8 cellular contexts compared by ENCODE assay signal in the genomic region with DNA sequence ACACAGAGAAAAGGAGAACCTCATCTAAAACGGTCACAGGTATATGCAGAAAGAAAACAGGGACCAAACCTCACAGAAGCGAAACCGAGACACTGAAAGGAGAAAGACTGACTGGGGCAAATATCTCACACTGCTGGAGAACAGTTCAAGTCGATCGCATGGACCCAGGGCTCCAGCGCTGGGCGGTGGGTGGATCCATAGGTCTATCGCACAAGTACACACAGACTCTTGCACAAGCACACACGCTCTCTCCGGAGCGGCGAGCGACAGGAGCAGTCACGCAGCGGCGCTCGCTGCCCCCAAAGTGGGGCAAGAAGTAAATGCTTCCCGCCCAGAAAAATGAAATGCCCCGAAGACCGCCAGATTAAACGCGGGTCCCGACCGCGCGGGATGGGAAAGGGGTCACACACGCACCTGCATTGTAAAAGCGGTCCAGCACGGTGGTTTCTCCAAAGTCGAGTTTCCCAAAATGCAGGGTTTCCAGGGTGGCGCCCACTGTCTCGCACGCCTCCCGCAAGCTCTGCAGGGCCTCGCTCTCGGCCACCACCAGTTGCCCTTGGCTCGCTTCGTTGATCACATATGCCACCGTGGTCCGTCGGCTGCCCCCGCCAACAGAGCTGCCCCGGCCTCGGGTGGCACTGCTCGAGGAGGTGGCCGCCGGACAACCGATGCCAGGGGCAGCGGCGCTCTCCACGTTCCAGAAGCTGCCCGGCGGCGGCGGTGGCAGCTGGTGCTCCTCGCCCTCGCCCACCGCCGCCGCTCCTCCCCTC. TPM values are rescaled to one million over a fixed set of nuclear protein-coding genes. Genes with fewer than 3 reads are reported as not detected.
DNase-seq lines count a peak whose midpoint lies in the region; ATAC-seq and TF ChIP-seq lines count a peak whose summit lies in the region.

No MANE protein-coding gene starts in this region.

- CTCF ChIA-PET in Caco-2 (lab: Charles Lee): interaction anchor here (0.6 to 2.3 kb wide), 22 partner anchors 11 to 241 kb away, joined by 3 to 188 read pairs (median 4); partner anchors contain the start of genes MAP7, PEX7 and SLC35D3

- ATAC-seq in GM19395 (IDR thresholded peaks at IDR 0.05; ENCODE audit: unreplicated experiment): peak; percentile 40
- peak; percentile 24 for ATAC-seq in HG03520 (IDR thresholded peaks at IDR 0.05; ENCODE audit: unreplicated experiment)

- H3K4me2 ChIP-seq in osteoblast (ENCODE audit: insufficient read depth, low read length): peak overlapping the region; percentile 79

- H2AFZ ChIP-seq in osteoblast (ENCODE audit: low read length): peak overlapping the region; percentile 89

- no peak for TF ChIP-seq CTCF in Caco-2 (IDR thresholded peaks at IDR 0.05; ENCODE audit: insufficient read depth in 1 of 2, low read depth in 1 of 2, low read length in 1 of 2, severe bottlenecking in 1 of 2, unreplicated experiment in 1 of 2)
- TF ChIP-seq CTCF in osteoblast (IDR thresholded peaks at IDR 0.05; ENCODE audit: extremely low read depth, low read depth, low read length): no peak

- H3K27ac ChIP-seq in osteoblast (ENCODE audit: low read depth, low read length): peak overlapping the region; percentile 73

- no peaks in the 10 kb centered on the region for H3K4me1 Mint-ChIP-seq in Caco-2 (ENCODE audit: low read depth, unreplicated experiment)

- peak overlapping the region; percentile 99 for H3K4me3 Mint-ChIP-seq in Caco-2 (ENCODE audit: unreplicated experiment)

- H3K27me3 Mint-ChIP-seq in Caco-2 (ENCODE audit: insufficient read depth, unreplicated experiment): no peaks in the 10 kb centered on the region

- H3K4me3 ChIP-seq in Caco-2 (ENCODE audit: low read depth, low read length) (peak overlapping the region; percentile 60), osteoblast (ENCODE audit: insufficient read depth, low read length) (peak overlapping the region; percentile 98)

- peak; percentile 47 to 49 for DNase-seq in Caco-2
- DNase-seq in RPMI7951 (ENCODE audit: low read depth): peak; percentile 26
- DNase-seq in activated naive CD4-positive, alpha-beta T cell (lab: John Stamatoyannopoulos, UW): peak in 3 of 4 experiments; percentile 16 to 29 (median 24)
- peak; percentile 63 for DNase-seq in glomerular visceral epithelial cell (ENCODE audit: extremely low spot score)
- DNase-seq in osteoblast (ENCODE audit: insufficient read length, low spot score, missing footprints): peak; percentile 58
- peak; percentile 74 for DNase-seq in ureter (ENCODE audit: low spot score)

- H3K4me1 ChIP-seq in Caco-2: no peaks in the 10 kb centered on the region
- H3K4me1 ChIP-seq in osteoblast (ENCODE audit: insufficient read depth, low read length): peaks cover 27% of the 10 kb centered on the region

- H3K27ac Mint-ChIP-seq in Caco-2 (ENCODE audit: unreplicated experiment): no peak overlapping the region

- no peaks in the 10 kb centered on the region for H3K9me3 ChIP-seq in Caco-2
- H3K9me3 ChIP-seq in osteoblast (ENCODE audit: low read depth, low read length): no peaks in the 10 kb centered on the region

- no peaks in the 10 kb centered on the region for H3K9me3 Mint-ChIP-seq in Caco-2 (ENCODE audit: unreplicated experiment)

- H3K27me3 ChIP-seq in Caco-2 (replicated peaks; ENCODE audit: control insufficient read depth, insufficient read depth, low read length) (no peaks in the 10 kb centered on the region), osteoblast (ENCODE audit: insufficient read depth, low read length) (no peaks in the 10 kb centered on the region)

- no peaks in the 10 kb centered on the region for H3K36me3 Mint-ChIP-seq in Caco-2 (ENCODE audit: insufficient read depth, unreplicated experiment)

- intact Hi-C loops in Caco-2 (cut with micrococcal nuclease; ENCODE audit: unreplicated experiment): loop anchor here (1.0 to 5.0 kb wide), 3 partner anchors 134 to 241 kb away; partner anchors contain the start of gene MAP7

- POLR2A ChIA-PET in Caco-2 (lab: Charles Lee): interaction anchor here (0.6 to 1.4 kb wide), 2 partner anchors 147 to 151 kb away, joined by 3 to 8 read pairs; no protein-coding TSS in a partner anchor

- no TSS peak for BruUV-seq in Caco-2 (replicated peaks; lab: Mats Ljungman, UMichigan)

- H3K36me3 ChIP-seq in Caco-2 (ENCODE audit: control insufficient read depth, insufficient read depth, low read length): no peaks in the 10 kb centered on the region
- H3K36me3 ChIP-seq in osteoblast (ENCODE audit: insufficient read depth, low read length): no peaks in the 10 kb centered on the region

- H3K79me2 ChIP-seq in osteoblast (ENCODE audit: insufficient read depth, low read length): peaks cover 52% of the 10 kb centered on the region

- H4K20me1 ChIP-seq in osteoblast (ENCODE audit: insufficient read depth, low read length): no peaks in the 10 kb centered on the region

RNA-seq across cellular contexts. Expression of gene MAP3K5, which starts 0.8 kb away (rescaled TPM):
- total RNA-seq in Caco-2 (2022): 2.1 and 2.3 TPM in 2 replicates
- 6.2 and 6.3 TPM in 2 replicates for total RNA-seq in RPMI7951 (2014; rRNA removed; shearing (Covaris generic))
- 7.4 and 8.3 TPM in 2 replicates for total RNA-seq in osteoblast
- 54.6 TPM for total RNA-seq in ureter

RNA-seq across cellular contexts. Expression of gene PEX7, which starts 30.9 kb away (rescaled TPM):
- total RNA-seq in Caco-2 (2022): 6.1 and 6.4 TPM in 2 replicates
- 9.7 and 17.1 TPM in 2 replicates for total RNA-seq in RPMI7951 (2014; rRNA removed; shearing (Covaris generic))
- 5.4 and 9.1 TPM in 2 replicates for total RNA-seq in osteoblast
- total RNA-seq in ureter: 10.7 TPM

Comparison
In these comparisons a context has a peak if more than half of its experiments do, and no peak if none do; other contexts are left out.
1. Peak in every context shown above with its lines: DNase-seq, ATAC-seq, H3K4me3 ChIP-seq and H3K27ac ChIP-seq.
2. DNase-seq: peak in every context shown above with its lines; median percentile 74 in ureter; 63 in glomerular visceral epithelial cell; 58 in osteoblast; 48 in Caco-2; 26 in RPMI7951; 24 in activated naive CD4-positive, alpha-beta T cell.